ENCODE assay signal across 1 cellular context in the genomic region with DNA sequence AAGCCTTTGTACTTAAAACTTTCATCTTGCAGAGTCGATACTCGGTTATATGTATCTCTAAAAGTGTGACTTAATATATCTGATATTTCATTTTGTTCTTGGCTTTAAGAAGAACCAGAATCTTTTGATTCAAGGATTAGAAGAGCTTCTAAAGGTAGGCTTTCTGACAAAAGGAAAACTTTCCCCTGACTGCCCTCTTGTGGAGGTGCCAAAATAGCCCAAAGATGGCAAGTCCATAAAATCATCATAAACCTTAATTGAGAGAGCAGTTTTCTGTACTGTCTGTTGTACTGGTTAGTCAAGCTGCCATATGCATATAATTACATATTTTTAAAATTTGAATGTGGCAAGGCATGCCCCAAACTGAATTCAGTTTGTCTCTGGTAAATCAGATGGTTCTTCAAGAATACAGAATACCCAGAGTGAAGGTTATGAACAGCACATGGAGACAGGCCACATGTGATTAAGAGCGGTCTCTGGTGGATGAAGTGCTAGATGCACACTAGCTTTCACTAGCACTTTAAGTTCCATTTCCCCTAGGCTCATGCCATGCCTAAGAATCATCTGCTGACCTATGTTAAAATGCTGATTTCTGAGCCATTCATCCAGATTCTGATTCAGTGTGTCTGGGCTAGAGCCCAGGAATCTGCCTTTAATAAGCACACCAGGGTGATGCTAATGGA.
TF ChIP-seq lines count a peak whose summit lies in the region.

No MANE protein-coding gene starts in this region.

TF ChIP-seq in K562, 482 proteins besides CTCF, POLR2A, EP300 and RAD21:
- TF ChIP-seq ZNF764 (CRISPR knock-in tag; IDR thresholded peaks at IDR 0.05; ENCODE audit: low read depth): no peak
- no peak for TF ChIP-seq HMG20B (CRISPR knock-in tag; IDR thresholded peaks at IDR 0.05)
- TF ChIP-seq ZNF696 (CRISPR knock-in tag; conservative IDR thresholded peaks at IDR 0.05): no peak
- no peak for TF ChIP-seq NR2F6 (CRISPR knock-in tag; IDR thresholded peaks at IDR 0.05)
- TF ChIP-seq SMARCA5 (IDR thresholded peaks at IDR 0.05): no peak
- no peak for TF ChIP-seq L3MBTL2 (IDR thresholded peaks at IDR 0.05)
- TF ChIP-seq, protein P1, sequence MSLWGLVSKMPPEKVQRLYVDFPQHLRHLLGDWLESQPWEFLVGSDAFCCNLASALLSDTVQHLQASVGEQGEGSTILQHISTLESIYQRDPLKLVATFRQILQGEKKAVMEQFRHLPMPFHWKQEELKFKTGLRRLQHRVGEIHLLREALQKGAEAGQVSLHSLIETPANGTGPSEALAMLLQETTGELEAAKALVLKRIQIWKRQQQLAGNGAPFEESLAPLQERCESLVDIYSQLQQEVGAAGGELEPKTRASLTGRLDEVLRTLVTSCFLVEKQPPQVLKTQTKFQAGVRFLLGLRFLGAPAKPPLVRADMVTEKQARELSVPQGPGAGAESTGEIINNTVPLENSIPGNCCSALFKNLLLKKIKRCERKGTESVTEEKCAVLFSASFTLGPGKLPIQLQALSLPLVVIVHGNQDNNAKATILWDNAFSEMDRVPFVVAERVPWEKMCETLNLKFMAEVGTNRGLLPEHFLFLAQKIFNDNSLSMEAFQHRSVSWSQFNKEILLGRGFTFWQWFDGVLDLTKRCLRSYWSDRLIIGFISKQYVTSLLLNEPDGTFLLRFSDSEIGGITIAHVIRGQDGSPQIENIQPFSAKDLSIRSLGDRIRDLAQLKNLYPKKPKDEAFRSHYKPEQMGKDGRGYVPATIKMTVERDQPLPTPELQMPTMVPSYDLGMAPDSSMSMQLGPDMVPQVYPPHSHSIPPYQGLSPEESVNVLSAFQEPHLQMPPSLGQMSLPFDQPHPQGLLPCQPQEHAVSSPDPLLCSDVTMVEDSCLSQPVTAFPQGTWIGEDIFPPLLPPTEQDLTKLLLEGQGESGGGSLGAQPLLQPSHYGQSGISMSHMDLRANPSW (CRISPR knock-in tag; IDR thresholded peaks at IDR 0.05): no peak
- no peak for TF ChIP-seq GATA2 (CRISPR knock-in tag; IDR thresholded peaks at IDR 0.05)
- TF ChIP-seq LCOR (CRISPR knock-in tag; IDR thresholded peaks at IDR 0.05): no peak
- TF ChIP-seq, protein P2, sequence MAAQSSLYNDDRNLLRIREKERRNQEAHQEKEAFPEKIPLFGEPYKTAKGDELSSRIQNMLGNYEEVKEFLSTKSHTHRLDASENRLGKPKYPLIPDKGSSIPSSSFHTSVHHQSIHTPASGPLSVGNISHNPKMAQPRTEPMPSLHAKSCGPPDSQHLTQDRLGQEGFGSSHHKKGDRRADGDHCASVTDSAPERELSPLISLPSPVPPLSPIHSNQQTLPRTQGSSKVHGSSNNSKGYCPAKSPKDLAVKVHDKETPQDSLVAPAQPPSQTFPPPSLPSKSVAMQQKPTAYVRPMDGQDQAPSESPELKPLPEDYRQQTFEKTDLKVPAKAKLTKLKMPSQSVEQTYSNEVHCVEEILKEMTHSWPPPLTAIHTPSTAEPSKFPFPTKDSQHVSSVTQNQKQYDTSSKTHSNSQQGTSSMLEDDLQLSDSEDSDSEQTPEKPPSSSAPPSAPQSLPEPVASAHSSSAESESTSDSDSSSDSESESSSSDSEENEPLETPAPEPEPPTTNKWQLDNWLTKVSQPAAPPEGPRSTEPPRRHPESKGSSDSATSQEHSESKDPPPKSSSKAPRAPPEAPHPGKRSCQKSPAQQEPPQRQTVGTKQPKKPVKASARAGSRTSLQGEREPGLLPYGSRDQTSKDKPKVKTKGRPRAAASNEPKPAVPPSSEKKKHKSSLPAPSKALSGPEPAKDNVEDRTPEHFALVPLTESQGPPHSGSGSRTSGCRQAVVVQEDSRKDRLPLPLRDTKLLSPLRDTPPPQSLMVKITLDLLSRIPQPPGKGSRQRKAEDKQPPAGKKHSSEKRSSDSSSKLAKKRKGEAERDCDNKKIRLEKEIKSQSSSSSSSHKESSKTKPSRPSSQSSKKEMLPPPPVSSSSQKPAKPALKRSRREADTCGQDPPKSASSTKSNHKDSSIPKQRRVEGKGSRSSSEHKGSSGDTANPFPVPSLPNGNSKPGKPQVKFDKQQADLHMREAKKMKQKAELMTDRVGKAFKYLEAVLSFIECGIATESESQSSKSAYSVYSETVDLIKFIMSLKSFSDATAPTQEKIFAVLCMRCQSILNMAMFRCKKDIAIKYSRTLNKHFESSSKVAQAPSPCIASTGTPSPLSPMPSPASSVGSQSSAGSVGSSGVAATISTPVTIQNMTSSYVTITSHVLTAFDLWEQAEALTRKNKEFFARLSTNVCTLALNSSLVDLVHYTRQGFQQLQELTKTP (IDR thresholded peaks at IDR 0.05; ENCODE audit: low read depth in 1 of 2, partially characterized antibody in 2 of 2): no peak
- no peak for TF ChIP-seq NFIC (IDR thresholded peaks at IDR 0.05)
- TF ChIP-seq SRSF9 (IDR thresholded peaks at IDR 0.05; ENCODE audit: borderline replicate concordance, low read depth, low read length): no peak
- no peak for TF ChIP-seq PHF21A (IDR thresholded peaks at IDR 0.05; ENCODE audit: borderline replicate concordance, low read depth)
- TF ChIP-seq MAZ (CRISPR knock-in tag; conservative IDR thresholded peaks at IDR 0.05 in 1 of 2, IDR thresholded peaks at IDR 0.05 in 1 of 2): no peak
- TF ChIP-seq MTA2 (IDR thresholded peaks at IDR 0.05; ENCODE audit: low read depth): no peak
- TF ChIP-seq, protein P3, sequence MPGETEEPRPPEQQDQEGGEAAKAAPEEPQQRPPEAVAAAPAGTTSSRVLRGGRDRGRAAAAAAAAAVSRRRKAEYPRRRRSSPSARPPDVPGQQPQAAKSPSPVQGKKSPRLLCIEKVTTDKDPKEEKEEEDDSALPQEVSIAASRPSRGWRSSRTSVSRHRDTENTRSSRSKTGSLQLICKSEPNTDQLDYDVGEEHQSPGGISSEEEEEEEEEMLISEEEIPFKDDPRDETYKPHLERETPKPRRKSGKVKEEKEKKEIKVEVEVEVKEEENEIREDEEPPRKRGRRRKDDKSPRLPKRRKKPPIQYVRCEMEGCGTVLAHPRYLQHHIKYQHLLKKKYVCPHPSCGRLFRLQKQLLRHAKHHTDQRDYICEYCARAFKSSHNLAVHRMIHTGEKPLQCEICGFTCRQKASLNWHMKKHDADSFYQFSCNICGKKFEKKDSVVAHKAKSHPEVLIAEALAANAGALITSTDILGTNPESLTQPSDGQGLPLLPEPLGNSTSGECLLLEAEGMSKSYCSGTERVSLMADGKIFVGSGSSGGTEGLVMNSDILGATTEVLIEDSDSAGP (CRISPR knock-in tag; IDR thresholded peaks at IDR 0.05): no peak
- no peak for TF ChIP-seq ZNF217 (CRISPR knock-in tag; IDR thresholded peaks at IDR 0.05)
- TF ChIP-seq, protein P4, sequence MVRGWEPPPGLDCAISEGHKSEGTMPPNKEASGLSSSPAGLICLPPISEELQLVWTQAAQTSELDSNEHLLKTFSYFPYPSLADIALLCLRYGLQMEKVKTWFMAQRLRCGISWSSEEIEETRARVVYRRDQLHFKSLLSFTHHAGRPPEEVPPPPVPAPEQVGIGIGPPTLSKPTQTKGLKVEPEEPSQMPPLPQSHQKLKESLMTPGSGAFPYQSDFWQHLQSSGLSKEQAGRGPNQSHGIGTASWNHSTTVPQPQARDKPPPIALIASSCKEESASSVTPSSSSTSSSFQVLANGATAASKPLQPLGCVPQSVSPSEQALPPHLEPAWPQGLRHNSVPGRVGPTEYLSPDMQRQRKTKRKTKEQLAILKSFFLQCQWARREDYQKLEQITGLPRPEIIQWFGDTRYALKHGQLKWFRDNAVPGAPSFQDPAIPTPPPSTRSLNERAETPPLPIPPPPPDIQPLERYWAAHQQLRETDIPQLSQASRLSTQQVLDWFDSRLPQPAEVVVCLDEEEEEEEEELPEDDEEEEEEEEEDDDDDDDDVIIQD (CRISPR knock-in tag; IDR thresholded peaks at IDR 0.05): no peak
TF ChIP-seq in K562: peak in this region for 0.
